ENCODE assay signal across 20 cellular contexts in genomic region chr1:192235127-192235526, GRCh38.
DNase-seq lines count a peak whose midpoint lies in the region; ATAC-seq and TF ChIP-seq lines count a peak whose summit lies in the region.
"Had no signal": no experiment of that assay in that cellular context is flagged by ENCODE, and none has a peak within 500 bp of the region (broad histone marks: within the 10 kb centered on the region; RNA-seq: fewer than 3 reads in every experiment).

No MANE protein-coding gene starts in this region.

- H3K36me3 ChIP-seq in MG63 = no peaks in the 10 kb centered on the region
- H3K36me3 ChIP-seq: BE2C, Peyer's patch had no signal

- no peak for ATAC-seq in HG03521 (IDR thresholded peaks at IDR 0.05; ENCODE audit: unreplicated experiment)
- ATAC-seq: HCT116, SK-N-SH treated with all-trans-retinoic acid at 6 μM for 48 hours had no signal

- H3K36me3 Mint-ChIP-seq in T-helper 2 cell treated with Interferon-gamma antibody and Interleukin-4, amounts not matched to agents 5 μg/mL and 100 μg/mL, for 36 hours (ENCODE audit: low read depth) = no peaks in the 10 kb centered on the region

- H3K27me3 Mint-ChIP-seq in T-helper 2 cell treated with Interferon-gamma antibody and Interleukin-4, amounts not matched to agents 5 μg/mL and 100 μg/mL, for 36 hours (ENCODE audit: low read depth) = no peaks in the 10 kb centered on the region
- H3K27me3 Mint-ChIP-seq: CD4-positive, alpha-beta T cell had no signal

- H3K27ac Mint-ChIP-seq in T-helper 2 cell treated with Interferon-gamma antibody and Interleukin-4, amounts not matched to agents 5 μg/mL and 100 μg/mL, for 36 hours = no peak overlapping the region
- H3K27ac Mint-ChIP-seq: CD4-positive, alpha-beta T cell had no signal

- in situ Hi-C loops in astrocyte of the cerebellum (cut with HindIII; ENCODE audit: low sequenced_read_pairs) = no loop called here

- H3K4me1 Mint-ChIP-seq in T-helper 2 cell treated with Interferon-gamma antibody and Interleukin-4, amounts not matched to agents 5 μg/mL and 100 μg/mL, for 36 hours (ENCODE audit: low read depth) = no peaks in the 10 kb centered on the region

- no peak for TF ChIP-seq CTCF in astrocyte of the cerebellum (IDR thresholded peaks at IDR 0.05; ENCODE audit: low read depth, low read length, missing control alignments)

- peak; percentile 13 for DNase-seq in EL
- peak; percentile 65 for DNase-seq in NCI-H2171 treated with DMSO at 0.1 percent for 48 hours (lab: John Stamatoyannopoulos, UW)
- DNase-seq in astrocyte of the cerebellum (ENCODE audit: low read depth) = peak; percentile 8
- peak; percentile 48 for DNase-seq in non-pigmented ciliary epithelial cell (ENCODE audit: low read depth)
- DNase-seq in T-helper 2 cell treated with Interferon-gamma antibody and Interleukin-4, amounts not matched to agents 5 μg/mL and 100 μg/mL, for 36 hours (ENCODE audit: low spot score) = no peak
- no peak for DNase-seq in MG63
- DNase-seq: BE2C; CD4-positive, alpha-beta T cell; DMS53; GM23248; KG1; MM.1S; NCI-H187; NCI-H510A; Peyer's patch; Right ventricle myocardium superior; T-helper 1 cell had no signal

- H3K9me3 Mint-ChIP-seq in T-helper 2 cell treated with Interferon-gamma antibody and Interleukin-4, amounts not matched to agents 5 μg/mL and 100 μg/mL, for 36 hours = no peaks in the 10 kb centered on the region
- H3K9me3 Mint-ChIP-seq: CD4-positive, alpha-beta T cell had no signal

- H3K4me3 Mint-ChIP-seq in T-helper 2 cell treated with Interferon-gamma antibody and Interleukin-4, amounts not matched to agents 5 μg/mL and 100 μg/mL, for 36 hours = no peak overlapping the region
- H3K4me3 Mint-ChIP-seq: CD4-positive, alpha-beta T cell had no signal

- no peaks in the 10 kb centered on the region for H3K9me3 ChIP-seq in MG63
- H3K9me3 ChIP-seq: BE2C, Peyer's patch had no signal

- no peaks in the 10 kb centered on the region for H3K27me3 ChIP-seq in MG63
- H3K27me3 ChIP-seq: BE2C, Peyer's patch had no signal

- H3K4me3 ChIP-seq in astrocyte of the cerebellum (ENCODE audit: low read depth, low read length) = no peak overlapping the region
- no peak overlapping the region for H3K4me3 ChIP-seq in MG63
- H3K4me3 ChIP-seq: GM23248, Peyer's patch had no signal

Comparison
In these comparisons a context has a peak if more than half of its experiments do, and no peak if none do; other contexts are left out.
1. DNase-seq: peak in EL (single experiment), NCI-H2171 treated with DMSO at 0.1 percent for 48 hours (single experiment), astrocyte of the cerebellum (single experiment) and non-pigmented ciliary epithelial cell (single experiment); none in T-helper 2 cell treated with Interferon-gamma antibody and Interleukin-4, amounts not matched to agents 5 μg/mL and 100 μg/mL, for 36 hours (single experiment) and MG63 (single experiment).